8 cellular contexts compared by ENCODE assay signal in the genomic region with DNA sequence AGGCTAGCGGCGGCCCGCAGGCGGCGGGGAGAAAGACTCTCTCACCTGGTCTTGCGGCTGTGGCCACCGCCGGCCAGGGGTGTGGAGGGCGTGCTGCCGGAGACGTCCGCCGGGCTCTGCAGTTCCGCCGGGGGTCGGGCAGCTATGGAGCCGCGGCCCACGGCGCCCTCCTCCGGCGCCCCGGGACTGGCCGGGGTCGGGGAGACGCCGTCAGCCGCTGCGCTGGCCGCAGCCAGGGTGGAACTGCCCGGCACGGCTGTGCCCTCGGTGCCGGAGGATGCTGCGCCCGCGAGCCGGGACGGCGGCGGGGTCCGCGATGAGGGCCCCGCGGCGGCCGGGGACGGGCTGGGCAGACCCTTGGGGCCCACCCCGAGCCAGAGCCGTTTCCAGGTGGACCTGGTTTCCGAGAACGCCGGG. TPM values are rescaled to one million over a fixed set of nuclear protein-coding genes. Genes with fewer than 3 reads are reported as not detected.
A peak's percentile ranks its signal among the peaks of the same experiment; 100 is the strongest.
DNase-seq lines count a peak whose midpoint lies in the region; ATAC-seq and TF ChIP-seq lines count a peak whose summit lies in the region.

No MANE protein-coding gene starts in this region.

- no peaks in the 10 kb centered on the region for H3K9me3 ChIP-seq in thyroid gland

- peak; percentile 29 for ATAC-seq in GM19463 (IDR thresholded peaks at IDR 0.05; ENCODE audit: unreplicated experiment)
- ATAC-seq in HG03558 (IDR thresholded peaks at IDR 0.05; ENCODE audit: extremely low read depth, unreplicated experiment) = peak; percentile 11
- ATAC-seq in left lobe of liver = peak; percentile 24
- no peak for ATAC-seq in HG03457 (IDR thresholded peaks at IDR 0.05; ENCODE audit: unreplicated experiment)

- WGBS in thyroid gland, 2 donors = 0% methylated on average over 6 of the region's 53 CpGs

- H3K27me3 ChIP-seq in thyroid gland = no peaks in the 10 kb centered on the region

- H3K27ac Mint-ChIP-seq in MCF 10A (ENCODE audit: low read depth, unreplicated experiment) = no peak overlapping the region

- no peaks in the 10 kb centered on the region for H3K9me3 Mint-ChIP-seq in MCF 10A (ENCODE audit: unreplicated experiment)

- intact Hi-C loops in MCF 10A (cut with micrococcal nuclease) = loop anchor here (1.0 to 2.0 kb wide), 7 partner anchors 45 to 520 kb away; no protein-coding TSS in a partner anchor
- intact Hi-C loops in thyroid gland (cut with DNase I) = no loop called here

- DNase-seq in COR-L47 (lab: John Stamatoyannopoulos, UW) (peak; percentile 54), MCF 10A (ENCODE audit: unreplicated experiment) (no peak), left lobe of liver (ENCODE audit: low spot score) (peak; percentile 49), thyroid gland (peak in 1 of 2 donors; percentile 65), NCI-H187 (lab: John Stamatoyannopoulos, UW) (no peak)

- POLR2A ChIA-PET in MCF 10A (lab: Yijun Ruan, JAX) = interaction anchor here (0.5 to 5.1 kb wide), 19 partner anchors 9 to 327 kb away, joined by 3 to 32 read pairs (median 4); no protein-coding TSS in a partner anchor

- H3K4me3 ChIP-seq in thyroid gland (replicated peaks in 1 of 3) = peak overlapping the region; percentile 40 to 76 (median 65)

- H3K27ac ChIP-seq in thyroid gland = peak overlapping the region; percentile 53 to 97 (median 97)

- peak; percentile 48 for TF ChIP-seq CTCF in MCF 10A (IDR thresholded peaks at IDR 0.05; ENCODE audit: unreplicated experiment)
- TF ChIP-seq CTCF in thyroid gland (IDR thresholded peaks at IDR 0.05) = peak in 3 of 6 experiments; percentile 47 to 59 (median 51)

- H3K4me1 Mint-ChIP-seq in MCF 10A (ENCODE audit: insufficient read depth, unreplicated experiment) = peaks cover 54% of the 10 kb centered on the region

- H3K4me1 ChIP-seq in thyroid gland = peaks cover 13 to 14% of the 10 kb centered on the region in 2 donors

- H3K36me3 Mint-ChIP-seq in MCF 10A (ENCODE audit: insufficient read depth, unreplicated experiment) = peaks cover 10% of the 10 kb centered on the region

- BruUV-seq in MCF 10A (replicated peaks; lab: Mats Ljungman, UMichigan) = no TSS peak

- no peak for TF ChIP-seq POLR2A in thyroid gland (IDR thresholded peaks at IDR 0.05)

- no peaks in the 10 kb centered on the region for H3K36me3 ChIP-seq in thyroid gland

- no peaks in the 10 kb centered on the region for H3K27me3 Mint-ChIP-seq in MCF 10A (ENCODE audit: insufficient read depth, unreplicated experiment)

- peak overlapping the region; percentile 94 for H3K4me3 Mint-ChIP-seq in MCF 10A (ENCODE audit: unreplicated experiment)

- CTCF ChIA-PET in MCF 10A (lab: Yijun Ruan, JAX) = interaction anchor here (0.6 to 2.4 kb wide), 13 partner anchors 9 to 520 kb away, joined by 3 to 8 read pairs (median 4); no protein-coding TSS in a partner anchor

RNA-seq across cellular contexts. Expression of a gene that starts 0.3 kb away (rescaled TPM):
- total RNA-seq in MCF 10A (2022) (26.8 and 29.8 TPM in 2 replicates), left lobe of liver (3.8 TPM), thyroid gland (10 to 100 TPM; 27.2 to 53.3 (median 29.4) TPM)

Comparison
In these comparisons a context has a peak if more than half of its experiments do, and no peak if none do; other contexts are left out.
1. DNase-seq: peak in COR-L47 (single experiment) and left lobe of liver (single experiment); none in MCF 10A (single experiment) and NCI-H187 (0 of 2).